ENCODE assay signal across 8 cellular contexts in genomic region chr10:99659031-99659867, GRCh38. TPM values are rescaled to one million over a fixed set of nuclear protein-coding genes. Genes with fewer than 3 reads are reported as not detected.
DNase-seq lines count a peak whose midpoint lies in the region; ATAC-seq and TF ChIP-seq lines count a peak whose summit lies in the region.

Gene ENTPD7, plus strand, starts transcription at chr10:99659509. Its CDS starts 448 bp downstream, at chr10:99659957.

- peak within 1 kb of the TSS; percentile 97 for H3K4me3 ChIP-seq in colonic mucosa

- intact Hi-C loops in activated CD4-positive, alpha-beta T cell treated with anti-CD3 and anti-CD28 coated beads for 36 hours (cut with DNase I, micrococcal nuclease), result loop anchor here (1.0 to 5.0 kb wide), 5 partner anchors 39 to 229 kb away; partner anchors contain the start of genes COX15 (in 2 of the 2), CUTC (in 2 of the 2), SLC25A28 (in 2 of the 2) and GOT1 (in 1 of the 2)
- intact Hi-C loops in colonic mucosa (cut with DNase I), result no loop called here

- no peaks in the 10 kb centered on the region for H3K4me1 ChIP-seq in colonic mucosa

- H3K36me3 Mint-ChIP-seq in activated CD4-positive, alpha-beta T cell treated with anti-CD3 and anti-CD28 coated beads for 36 hours (ENCODE audit: low read depth), result no peaks in the 10 kb centered on the region

- H3K9me3 Mint-ChIP-seq in activated CD4-positive, alpha-beta T cell treated with anti-CD3 and anti-CD28 coated beads for 36 hours (ENCODE audit: low read depth), result no peaks in the 10 kb centered on the region

- peak within 1 kb of the TSS; percentile 86 to 95 for H3K9ac ChIP-seq in colonic mucosa (ENCODE audit: low read depth in 2 of 2, low read length in 2 of 2)

- H3K27ac Mint-ChIP-seq in activated CD4-positive, alpha-beta T cell treated with anti-CD3 and anti-CD28 coated beads for 36 hours, result peak within 1 kb of the TSS; percentile 85

- H3K9me3 ChIP-seq in colonic mucosa, result no peaks in the 10 kb centered on the region

- peaks cover 22% of the 10 kb centered on the region for H3K4me1 Mint-ChIP-seq in activated CD4-positive, alpha-beta T cell treated with anti-CD3 and anti-CD28 coated beads for 36 hours

- H3K27me3 Mint-ChIP-seq in activated CD4-positive, alpha-beta T cell treated with anti-CD3 and anti-CD28 coated beads for 36 hours, result peaks cover 12% of the 10 kb centered on the region

- peak; percentile 99 for ATAC-seq in HG03439 (IDR thresholded peaks at IDR 0.05; ENCODE audit: unreplicated experiment)
- peak; percentile 99 for ATAC-seq in activated CD4-positive, alpha-beta T cell treated with anti-CD3 and anti-CD28 coated beads for 36 hours

- TF ChIP-seq CTCF in colonic mucosa (IDR thresholded peaks at IDR 0.05), result no peak

- peak within 1 kb of the TSS; percentile 84 for H3K4me3 Mint-ChIP-seq in activated CD4-positive, alpha-beta T cell treated with anti-CD3 and anti-CD28 coated beads for 36 hours

- peak within 1 kb of the TSS; percentile 62 for H3K27ac ChIP-seq in colonic mucosa

- no peaks in the 10 kb centered on the region for H3K27me3 ChIP-seq in colonic mucosa

- POLR2A ChIA-PET in activated CD4-positive, alpha-beta T cell treated with anti-CD3 and anti-CD28 coated beads for 36 hours (lab: Charles Lee), result interaction anchor here (0.6 to 2.3 kb wide), 6 partner anchors 10 to 1518 kb away, joined by 3 to 30 read pairs (median 6); partner anchors contain the start of genes COX15, CUTC, GOT1 and SLC25A28

- no peaks in the 10 kb centered on the region for H3K36me3 ChIP-seq in colonic mucosa

- DNase-seq in AML-193 (lab: John Stamatoyannopoulos, UW), result peak; percentile 85 to 91
- DNase-seq in GM19238 (ENCODE audit: insufficient read length, low spot score), result peak; percentile 97
- peak; percentile 98 for DNase-seq in NCI-H510A treated with DMSO at 0.1 percent for 48 hours (lab: John Stamatoyannopoulos, UW)
- peak; percentile 96 for DNase-seq in activated CD4-positive, alpha-beta T cell treated with anti-CD3 and anti-CD28 coated beads for 36 hours
- DNase-seq in colonic mucosa, result peak; percentile 96
- peak; percentile 92 for DNase-seq in kidney glomerular epithelial cell (lab: John Stamatoyannopoulos, UW)
- peak; percentile 70 to 72 for DNase-seq in stimulated activated CD4-positive, alpha-beta T cell treated with anti-CD3 and anti-CD28 coated beads, Interleukin-1b, Interleukin-23, amount 100 ng/mL, for 1 hour (ENCODE audit: low read depth in 2 of 2)

- CTCF ChIA-PET in activated CD4-positive, alpha-beta T cell treated with anti-CD3 and anti-CD28 coated beads for 36 hours (lab: Charles Lee), result interaction anchor here (0.6 to 2.6 kb wide), 10 partner anchors 16 to 1233 kb away, joined by 3 to 11 read pairs (median 4); partner anchors contain the start of gene GOT1

RNA-seq across cellular contexts. Expression of gene ENTPD7, which starts in this region (rescaled TPM):
- total RNA-seq in activated CD4-positive, alpha-beta T cell treated with anti-CD3 and anti-CD28 coated beads for 36 hours, result 1 to 10 TPM; 2.5 to 2.7 TPM
- 10 to 100 TPM; 22.6 to 23.9 TPM for total RNA-seq in colonic mucosa

Comparison
In these comparisons a context has a peak if more than half of its experiments do, and no peak if none do; other contexts are left out.
1. Peak in every context shown above with its lines: DNase-seq, ATAC-seq, H3K4me3 ChIP-seq and H3K27ac ChIP-seq.
2. RNA of gene ENTPD7 (total RNA-seq): 22.6 to 23.9 TPM in colonic mucosa; 2.5 to 2.7 TPM in activated CD4-positive, alpha-beta T cell treated with anti-CD3 and anti-CD28 coated beads for 36 hours; every median in the first group is over 4 times any median in the second.